In genomic region chr14:35898217-35898775, GRCh38 we compare ENCODE assay signal across 20 cellular contexts.
A peak's percentile ranks its signal among the peaks of the same experiment; 100 is the strongest.
DNase-seq lines count a peak whose midpoint lies in the region; ATAC-seq and TF ChIP-seq lines count a peak whose summit lies in the region.
"Had no signal": no experiment of that assay in that cellular context is flagged by ENCODE, and none has a peak within 500 bp of the region (broad histone marks: within the 10 kb centered on the region; RNA-seq: fewer than 3 reads in every experiment).

No MANE protein-coding gene starts in this region.

- no peaks in the 10 kb centered on the region for H3K27me3 Mint-ChIP-seq in neural progenitor cell (ENCODE audit: insufficient read depth, low read depth)
- H3K27me3 Mint-ChIP-seq: activated naive CD4-positive, alpha-beta T cell treated with anti-CD3 and anti-CD28 coated beads, Interleukin-2, amount 50 U/mL, for 24 hours; activated T-cell treated with anti-CD3 and anti-CD28 coated beads, Interleukin-2, amount 50 U/mL, for 24 hours had no signal

- H3K4me3 ChIP-seq in DND-41 (ENCODE audit: low read depth in 1 of 2, low read length in 2 of 2) (no peak overlapping the region), WERI-Rb-1 (ENCODE audit: low read depth, low read length) (peak overlapping the region; percentile 14), neural progenitor cell (peak overlapping the region; percentile 8)
- H3K4me3 ChIP-seq: suprapubic skin had no signal

- H3F3A ChIP-seq in neural progenitor cell (ENCODE audit: low read depth), result peaks cover 18% of the 10 kb centered on the region

- H3K27me3 ChIP-seq in DND-41 (ENCODE audit: insufficient read depth, low read length, poor library complexity) (no peaks in the 10 kb centered on the region), WERI-Rb-1 (ENCODE audit: insufficient read depth, low read depth, severe bottlenecking) (no peaks in the 10 kb centered on the region), neural progenitor cell (no peaks in the 10 kb centered on the region)
- H3K27me3 ChIP-seq: brain microvascular endothelial cell, suprapubic skin had no signal

- no peak overlapping the region for H2AFZ ChIP-seq in DND-41 (ENCODE audit: low read depth, low read length)
- H2AFZ ChIP-seq in neural progenitor cell (replicated peaks), result peak overlapping the region; percentile 92

- H3K4me1 Mint-ChIP-seq in neural progenitor cell, result peaks cover 11% of the 10 kb centered on the region
- H3K4me1 Mint-ChIP-seq: activated CD4-positive, alpha-beta memory T cell treated with anti-CD3 and anti-CD28 coated beads, Interleukin-2, amount 10 ng/mL, durations not matched to agents 7 days and 5 days; activated naive CD4-positive, alpha-beta T cell treated with anti-CD3 and anti-CD28 coated beads, Interleukin-2, amount 50 U/mL, for 24 hours; CD4-positive, alpha-beta memory T cell; T-helper 17 cell had no signal

- intact Hi-C loops in head of caudate nucleus (cut with DNase I), result loop anchor here (10.0 kb wide), 1 partner anchor 177 kb away; no protein-coding TSS in a partner anchor

- H3K79me2 ChIP-seq in DND-41 (ENCODE audit: insufficient read depth, low read length) (no peaks in the 10 kb centered on the region), neural progenitor cell (ENCODE audit: low read depth) (no peaks in the 10 kb centered on the region)

- H3K9ac ChIP-seq in DND-41 (ENCODE audit: low read depth, low read length) (no peak overlapping the region), neural progenitor cell (no peak overlapping the region)

- H3K27ac ChIP-seq in DND-41 (ENCODE audit: low read length) (no peak overlapping the region), WERI-Rb-1 (peak overlapping the region; percentile 74), neural progenitor cell (peak overlapping the region; percentile 10)
- H3K27ac ChIP-seq: brain microvascular endothelial cell, suprapubic skin had no signal

- H3K27ac Mint-ChIP-seq in neural progenitor cell, result peak overlapping the region; percentile 15
- H3K27ac Mint-ChIP-seq: activated CD4-positive, alpha-beta memory T cell treated with anti-CD3 and anti-CD28 coated beads, Interleukin-2, amount 10 ng/mL, durations not matched to agents 7 days and 5 days; activated naive CD4-positive, alpha-beta T cell treated with anti-CD3 and anti-CD28 coated beads, Interleukin-2, amount 50 U/mL, for 24 hours; activated T-cell treated with anti-CD3 and anti-CD28 coated beads, Interleukin-2, amount 50 U/mL, for 24 hours; CD4-positive, alpha-beta memory T cell; T-helper 17 cell had no signal

- ATAC-seq in DND-41 (ENCODE audit: insufficient read depth, low read depth) (peak; percentile 22; the same call in 1 of the 3 replicates), GM19328 (IDR thresholded peaks at IDR 0.05; ENCODE audit: unreplicated experiment) (no peak), HG03460 (IDR thresholded peaks at IDR 0.05; ENCODE audit: unreplicated experiment) (no peak)
- ATAC-seq: left lobe of liver, T-helper 17 cell had no signal

- H4K20me1 ChIP-seq in DND-41 (ENCODE audit: insufficient read depth, low read length), result no peaks in the 10 kb centered on the region
- H4K20me1 ChIP-seq in neural progenitor cell (ENCODE audit: low read depth), result no peaks in the 10 kb centered on the region

- H3K4me2 ChIP-seq in DND-41 (ENCODE audit: insufficient read depth, low read length) (no peak overlapping the region), neural progenitor cell (peak overlapping the region; percentile 68)

- no peaks in the 10 kb centered on the region for H3K36me3 Mint-ChIP-seq in neural progenitor cell

- H3K36me3 ChIP-seq in DND-41 (ENCODE audit: insufficient read depth, low read length) (no peaks in the 10 kb centered on the region), WERI-Rb-1 (no peaks in the 10 kb centered on the region), neural progenitor cell (peaks cover 5% of the 10 kb centered on the region)
- H3K36me3 ChIP-seq: brain microvascular endothelial cell, suprapubic skin had no signal

- H3K4me1 ChIP-seq in DND-41 (ENCODE audit: insufficient read depth, low read length) (no peaks in the 10 kb centered on the region), neural progenitor cell (peaks cover 17% of the 10 kb centered on the region)
- H3K4me1 ChIP-seq: suprapubic skin had no signal

- peaks cover 13% of the 10 kb centered on the region for H3K9me3 Mint-ChIP-seq in neural progenitor cell

- DNase-seq in DND-41, result no peak
- DNase-seq in WERI-Rb-1, result peak; percentile 78
- DNase-seq in head of caudate nucleus, result peak in 38 of 42 donors; percentile 11 to 73 (median 44)
- peak; percentile 28 for DNase-seq in neural progenitor cell (ENCODE audit: low spot score)
- DNase-seq in SKM-1 treated with dmso at 0.1 percent for 144 hours (lab: John Stamatoyannopoulos, UW; ENCODE audit: unreplicated experiment), result no peak
- no peak for DNase-seq in cerebellar nuclear complex (lab: John Stamatoyannopoulos, UW)
- DNase-seq: activated CD4-positive, alpha-beta memory T cell treated with anti-CD3 and anti-CD28 coated beads, Interleukin-2, amount 10 ng/mL, durations not matched to agents 7 days and 5 days; activated CD4-positive, CD25-positive, alpha-beta regulatory T cell; activated T-cell treated with anti-CD3 and anti-CD28 coated beads, Interleukin-2, amount 50 U/mL, for 24 hours; brain microvascular endothelial cell; CD4-positive, alpha-beta memory T cell; KG1; MV-4-11; NCI-H187 treated with DMSO at 0.1 percent for 48 hours; T-helper 17 cell had no signal

- no peak for TF ChIP-seq CTCF in DND-41 (IDR thresholded peaks at IDR 0.05; ENCODE audit: borderline replicate concordance, extremely low read depth, low read length, poor library complexity, severe bottlenecking)
- TF ChIP-seq CTCF in WERI-Rb-1 (IDR thresholded peaks at IDR 0.05; ENCODE audit: low read depth, low read length), result peak; percentile 43; the same call in 1 of the 2 replicates
- TF ChIP-seq CTCF in neural progenitor cell (IDR thresholded peaks at IDR 0.05), result peak; percentile 17

- no peak overlapping the region for H3K4me3 Mint-ChIP-seq in neural progenitor cell
- H3K4me3 Mint-ChIP-seq: activated CD4-positive, alpha-beta memory T cell treated with anti-CD3 and anti-CD28 coated beads, Interleukin-2, amount 10 ng/mL, durations not matched to agents 7 days and 5 days; activated naive CD4-positive, alpha-beta T cell treated with anti-CD3 and anti-CD28 coated beads, Interleukin-2, amount 50 U/mL, for 24 hours; activated T-cell treated with anti-CD3 and anti-CD28 coated beads, Interleukin-2, amount 50 U/mL, for 24 hours; CD4-positive, alpha-beta memory T cell; T-helper 17 cell had no signal

- H3K9me3 ChIP-seq in DND-41 (ENCODE audit: insufficient read depth, low read length, severe bottlenecking) (peaks cover 3% of the 10 kb centered on the region), WERI-Rb-1 (ENCODE audit: severe bottlenecking) (peaks cover 4% of the 10 kb centered on the region), neural progenitor cell (ENCODE audit: low read depth) (no peaks in the 10 kb centered on the region)

Comparison
In these comparisons a context has a peak if more than half of its experiments do, and no peak if none do; other contexts are left out.
1. DNase-seq: peak in WERI-Rb-1 (single experiment), head of caudate nucleus (38 of 42) and neural progenitor cell (single experiment); none in DND-41 (single experiment), SKM-1 treated with dmso at 0.1 percent for 144 hours (single experiment) and cerebellar nuclear complex (0 of 2).
2. H3K4me3 ChIP-seq: peak in WERI-Rb-1 (single experiment) and neural progenitor cell (single experiment); none in DND-41 (0 of 2).